8 cellular contexts compared by ENCODE assay signal in genomic region chr17:40218006-40218739, GRCh38. TPM values are rescaled to one million over a fixed set of nuclear protein-coding genes. Genes with fewer than 3 reads are reported as not detected.
A peak's percentile ranks its signal among the peaks of the same experiment; 100 is the strongest.
DNase-seq lines count a peak whose midpoint lies in the region; FAIRE-seq and TF ChIP-seq lines count a peak whose summit lies in the region.

No MANE protein-coding gene starts in this region.

- dilution Hi-C loops in keratinocyte (cut with MboI; ENCODE audit: extremely low pct_ligation_motif_present, low sequenced_read_pairs): no loop called here

- TF ChIP-seq EP300 in suprapubic skin (IDR thresholded peaks at IDR 0.05): no peak

- H3K27me3 ChIP-seq in keratinocyte (ENCODE audit: control insufficient read depth, extremely low read depth, insufficient read depth, low read length) (no peaks in the 10 kb centered on the region), suprapubic skin (no peaks in the 10 kb centered on the region)

- H3K27ac ChIP-seq in keratinocyte (ENCODE audit: control insufficient read depth, insufficient read depth, low read length) (peak overlapping the region; percentile 80), suprapubic skin (peak overlapping the region; percentile 93)

- H3K4me3 Mint-ChIP-seq in activated T-cell treated with anti-CD3 and anti-CD28 coated beads, Interleukin-2, amount 50 U/mL, for 24 hours: peak overlapping the region; percentile 88
- peak overlapping the region; percentile 96 for H3K4me3 Mint-ChIP-seq in activated naive CD8-positive, alpha-beta T cell

- H3K9me3 Mint-ChIP-seq in activated T-cell treated with anti-CD3 and anti-CD28 coated beads, Interleukin-2, amount 50 U/mL, for 24 hours: no peaks in the 10 kb centered on the region
- no peaks in the 10 kb centered on the region for H3K9me3 Mint-ChIP-seq in activated naive CD8-positive, alpha-beta T cell (ENCODE audit: low read depth)

- peaks cover 28% of the 10 kb centered on the region for H3K4me1 Mint-ChIP-seq in activated T-cell treated with anti-CD3 and anti-CD28 coated beads, Interleukin-2, amount 50 U/mL, for 24 hours (ENCODE audit: low read depth)
- peaks cover 25% of the 10 kb centered on the region for H3K4me1 Mint-ChIP-seq in activated naive CD8-positive, alpha-beta T cell (ENCODE audit: low read depth)

- H2AFZ ChIP-seq in keratinocyte (ENCODE audit: control insufficient read depth, low read length): peak overlapping the region; percentile 86

- H4K20me1 ChIP-seq in keratinocyte (ENCODE audit: control insufficient read depth, extremely low read depth, insufficient read depth, low read length): no peaks in the 10 kb centered on the region

- H3K4me1 ChIP-seq in keratinocyte (ENCODE audit: control insufficient read depth, extremely low read depth, insufficient read depth, low read length) (peaks cover 5% of the 10 kb centered on the region), suprapubic skin (peaks cover 20% of the 10 kb centered on the region)

- peaks cover 23% of the 10 kb centered on the region for H3K79me2 ChIP-seq in keratinocyte (ENCODE audit: control insufficient read depth, insufficient read depth, low read length)

- TF ChIP-seq CTCF in keratinocyte (optimal IDR thresholded peaks at IDR 0.05 in 1 of 3, IDR thresholded peaks at IDR 0.05 in 1 of 3, conservative IDR thresholded peaks at IDR 0.05 in 1 of 3; ENCODE audit: extremely low read depth in 1 of 3, insufficient read depth in 2 of 3, low read length in 3 of 3): no peak
- no peak for TF ChIP-seq CTCF in suprapubic skin (IDR thresholded peaks at IDR 0.05)

- peaks cover 7% of the 10 kb centered on the region for H3K36me3 Mint-ChIP-seq in activated T-cell treated with anti-CD3 and anti-CD28 coated beads, Interleukin-2, amount 50 U/mL, for 24 hours (ENCODE audit: low read depth)
- no peaks in the 10 kb centered on the region for H3K36me3 Mint-ChIP-seq in activated naive CD8-positive, alpha-beta T cell

- H3K9me3 ChIP-seq in keratinocyte (ENCODE audit: control insufficient read depth, low read depth, low read length): no peaks in the 10 kb centered on the region
- no peaks in the 10 kb centered on the region for H3K9me3 ChIP-seq in suprapubic skin

- DNase-seq in activated T-cell treated with anti-CD3 and anti-CD28 coated beads, Interleukin-2, amount 50 U/mL, for 24 hours: no peak
- DNase-seq in activated T-cell treated with anti-CD3 and anti-CD28 coated beads, Interleukin-2, amount 50 U/mL, for 48 hours: no peak
- DNase-seq in keratinocyte (ENCODE audit: low read depth, low spot score) (no peak), suprapubic skin (ENCODE audit: low spot score in 2 of 2) (no peak), NOMO-1 treated with DMSO at 0.1 percent for 48 hours (lab: John Stamatoyannopoulos, UW; ENCODE audit: unreplicated experiment) (no peak), putamen (ENCODE audit: low spot score) (no peak), mesenteric fat pad (ENCODE audit: low spot score) (no peak)

- H3K4me3 ChIP-seq in keratinocyte (ENCODE audit: control insufficient read depth in 2 of 3, extremely low read depth in 1 of 3, insufficient read depth in 2 of 3, low read depth in 1 of 3, low read length in 3 of 3) (no peak overlapping the region), suprapubic skin (peak overlapping the region; percentile 62)

- no peaks in the 10 kb centered on the region for H3K9me1 ChIP-seq in keratinocyte (ENCODE audit: control insufficient read depth, extremely low read depth, insufficient read depth, low read length)

- H3K9ac ChIP-seq in keratinocyte (ENCODE audit: control insufficient read depth, extremely low read depth, insufficient read depth, low read length): no peak overlapping the region

- H3K27me3 Mint-ChIP-seq in activated T-cell treated with anti-CD3 and anti-CD28 coated beads, Interleukin-2, amount 50 U/mL, for 24 hours: no peaks in the 10 kb centered on the region
- H3K27me3 Mint-ChIP-seq in activated naive CD8-positive, alpha-beta T cell: no peaks in the 10 kb centered on the region

- no peak for TF ChIP-seq POLR2A in suprapubic skin (IDR thresholded peaks at IDR 0.05)

- peak; percentile 5 for FAIRE-seq in keratinocyte (lab: Jason Lieb, UNC)

- no peak overlapping the region for H3K4me2 ChIP-seq in keratinocyte (ENCODE audit: control insufficient read depth, extremely low read depth, insufficient read depth, low read depth, low read length)

- H3K36me3 ChIP-seq in keratinocyte (ENCODE audit: control insufficient read depth in 2 of 2, extremely low read depth in 1 of 2, insufficient read depth in 2 of 2, low read length in 2 of 2) (peaks cover 2 to 4% of the 10 kb centered on the region in 2 experiments), suprapubic skin (no peaks in the 10 kb centered on the region)

- H3K27ac Mint-ChIP-seq in activated T-cell treated with anti-CD3 and anti-CD28 coated beads, Interleukin-2, amount 50 U/mL, for 24 hours: peak overlapping the region; percentile 99
- H3K27ac Mint-ChIP-seq in activated naive CD8-positive, alpha-beta T cell: peak overlapping the region; percentile 99

- 78% methylated on average over 7 of the region's 7 CpGs for WGBS in suprapubic skin

RNA-seq across cellular contexts. Expression of gene WIPF2, which starts 0.9 kb away (rescaled TPM):
- polyA plus RNA-seq in keratinocyte: 7.4 to 11.1 TPM (median 8.5 TPM) in 3 replicates
- polyA plus RNA-seq in keratinocyte (2011; ENCODE audit: low read depth): 16.2 TPM
- 7.8 and 9.1 TPM in 2 replicates for polyA plus RNA-seq in keratinocyte (2011; cell fraction: cytosol; rRNA removed)
- 15.6 and 17.1 TPM in 2 replicates for polyA plus RNA-seq in keratinocyte (2011; cell fraction: nucleus; rRNA removed)
- polyA plus RNA-seq in keratinocyte (2012; ENCODE audit: low replicate concordance): 16.7 and 24.5 TPM in 2 replicates
- polyA minus RNA-seq in keratinocyte: 9.4 to 21.3 TPM (median 9.4 TPM) in 3 replicates
- 7.1 TPM for polyA minus RNA-seq in keratinocyte (2011; cell fraction: cytosol; rRNA and poly(A)+ RNA removed)
- polyA minus RNA-seq in keratinocyte (2011; cell fraction: nucleus; rRNA and poly(A)+ RNA removed): 7.1 and 10.7 TPM in 2 replicates
- total RNA-seq in suprapubic skin: 10 to 100 TPM; 18.2 to 25.5 (median 21.6) TPM
- total RNA-seq in mesenteric fat pad: 29.5 TPM

RNA-seq across cellular contexts. Expression of gene RAPGEFL1, which starts 40.9 kb away (rescaled TPM):
- polyA plus RNA-seq in keratinocyte: 13.2 to 37.6 TPM (median 21.8 TPM) in 3 replicates
- 36.7 TPM for polyA plus RNA-seq in keratinocyte (2011; ENCODE audit: low read depth)
- 12.2 and 17.2 TPM in 2 replicates for polyA plus RNA-seq in keratinocyte (2011; cell fraction: cytosol; rRNA removed)
- 56.0 and 73.6 TPM in 2 replicates for polyA plus RNA-seq in keratinocyte (2011; cell fraction: nucleus; rRNA removed)
- polyA plus RNA-seq in keratinocyte (2012; ENCODE audit: low replicate concordance): 10.0 and 79.0 TPM in 2 replicates
- polyA minus RNA-seq in keratinocyte: 27.5 to 39.7 TPM (median 28.6 TPM) in 3 replicates
- polyA minus RNA-seq in keratinocyte (2011; cell fraction: cytosol; rRNA and poly(A)+ RNA removed): 13.4 TPM
- 21.4 and 23.1 TPM in 2 replicates for polyA minus RNA-seq in keratinocyte (2011; cell fraction: nucleus; rRNA and poly(A)+ RNA removed)
- total RNA-seq in suprapubic skin (100 to 1,000 TPM; 221 to 547 (median 297) TPM), mesenteric fat pad (10.1 TPM)

Comparison
In these comparisons a context has a peak if more than half of its experiments do, and no peak if none do; other contexts are left out.
1. RNA of gene RAPGEFL1, which starts 40.9 kb away (total RNA-seq): 221 to 547 TPM in suprapubic skin; 10.1 TPM in mesenteric fat pad (single experiment); every median in the first group is over 10 times any median in the second.